Comparison of ENCODE assay signal across 8 cellular contexts in the genomic region with DNA sequence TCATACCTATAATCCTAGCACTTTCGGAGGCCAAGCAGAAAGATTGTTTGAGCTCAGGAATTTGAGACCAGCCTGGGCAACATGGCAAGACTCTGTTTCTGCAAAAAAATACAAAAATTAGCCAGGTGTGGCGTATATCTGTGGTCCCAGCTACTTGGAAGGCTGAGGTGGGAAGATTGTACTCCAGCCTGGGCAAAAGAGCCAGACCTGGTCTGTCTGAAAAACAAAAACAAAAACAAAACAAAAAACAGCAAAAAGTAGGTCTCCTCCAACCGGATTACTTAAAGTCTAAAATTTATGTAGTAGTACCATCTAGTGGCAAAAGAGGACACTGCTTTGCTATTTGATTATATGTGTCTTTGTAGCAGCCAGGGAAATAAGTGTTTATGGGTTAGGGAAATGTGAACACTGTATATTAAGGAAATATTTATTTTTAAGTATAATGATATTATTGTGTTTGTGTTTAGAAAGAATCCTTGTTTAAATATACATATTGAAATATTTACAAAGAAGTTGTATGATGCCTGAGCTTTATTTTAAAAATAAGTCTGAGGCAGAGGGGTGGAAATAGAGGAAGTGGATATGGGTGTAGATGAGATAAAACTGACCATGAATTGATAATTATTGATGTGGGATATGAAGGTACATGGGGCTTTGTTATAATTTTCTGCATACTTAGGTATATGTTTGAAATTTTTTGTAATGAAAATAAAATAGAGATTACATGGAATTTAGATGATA. TPM values are rescaled to one million over a fixed set of nuclear protein-coding genes. Genes with fewer than 3 reads are reported as not detected.
A peak's percentile ranks its signal among the peaks of the same experiment; 100 is the strongest.
DNase-seq lines count a peak whose midpoint lies in the region; ATAC-seq and TF ChIP-seq lines count a peak whose summit lies in the region.

No MANE protein-coding gene starts in this region.

- H3K36me3 ChIP-seq in testis (ENCODE audit: low read depth, missing control alignments): no peaks in the 10 kb centered on the region

- H3K27me3 ChIP-seq in testis: no peaks in the 10 kb centered on the region

- H3K4me1 ChIP-seq in testis: no peaks in the 10 kb centered on the region

- H3K9me3 ChIP-seq in testis: no peaks in the 10 kb centered on the region

- TF ChIP-seq POLR2A in testis (IDR thresholded peaks at IDR 0.05): no peak

- DNase-seq in DMS79 (lab: John Stamatoyannopoulos, UW) (peak; percentile 4), NOMO-1 treated with dmso at 0.1 percent for 144 hours (lab: John Stamatoyannopoulos, UW; ENCODE audit: unreplicated experiment) (peak; percentile 5), left colon (no peak), testis (no peak)
- peak; percentile 47 for DNase-seq in central memory CD4-positive, alpha-beta T cell
- no peak for DNase-seq in activated CD8-positive, alpha-beta memory T cell treated with anti-CD3 and anti-CD28 coated beads for 24 hours

- intact Hi-C loops in left colon (cut with DNase I, micrococcal nuclease) (loop anchor here (2.0 to 10.0 kb wide), 2 partner anchors 203 to 207 kb away; no protein-coding TSS in a partner anchor), testis (cut with DNase I; ENCODE audit: low total_unique reads) (loop anchor here (5.0 kb wide), 1 partner anchor 205 kb away; no protein-coding TSS in a partner anchor)

- ATAC-seq in GM19468 (IDR thresholded peaks at IDR 0.05; ENCODE audit: extremely low read depth, unreplicated experiment) (peak; percentile 48), HG03521 (IDR thresholded peaks at IDR 0.05; ENCODE audit: unreplicated experiment) (peak; percentile 86), left colon (peak; percentile 89)

- WGBS in testis, 2 donors: 42 to 50% methylated on average over 3 of the region's 3 CpGs

- H3K27ac ChIP-seq in testis: peak overlapping the region in 1 of 2 donors; percentile 38

- peak; percentile 59 to 74 (median 73) for TF ChIP-seq CTCF in testis (IDR thresholded peaks at IDR 0.05)

- H3K4me3 ChIP-seq in testis: no peak overlapping the region

RNA-seq across cellular contexts. Expression of a gene that starts 20.0 kb away (rescaled TPM):
- total RNA-seq in left colon: 10 to 100 TPM; 48.0 to 52.9 TPM
- total RNA-seq in testis: 10 to 100 TPM; 39.4 to 58.8 TPM
- 7.1 TPM for polyA plus RNA-seq in testis (ENCODE audit: insufficient read depth, low read depth, low replicate concordance)

Comparison
In these comparisons a context has a peak if more than half of its experiments do, and no peak if none do; other contexts are left out.
1. DNase-seq: peak in DMS79 (single experiment), NOMO-1 treated with dmso at 0.1 percent for 144 hours (single experiment) and central memory CD4-positive, alpha-beta T cell (single experiment); none in left colon (0 of 2), testis (single experiment) and activated CD8-positive, alpha-beta memory T cell treated with anti-CD3 and anti-CD28 coated beads for 24 hours (single experiment).
2. Peak in every context shown above with its lines, with median percentiles within 50 percentile points of each other: ATAC-seq.